23 cellular contexts compared by ENCODE assay signal in the genomic region with DNA sequence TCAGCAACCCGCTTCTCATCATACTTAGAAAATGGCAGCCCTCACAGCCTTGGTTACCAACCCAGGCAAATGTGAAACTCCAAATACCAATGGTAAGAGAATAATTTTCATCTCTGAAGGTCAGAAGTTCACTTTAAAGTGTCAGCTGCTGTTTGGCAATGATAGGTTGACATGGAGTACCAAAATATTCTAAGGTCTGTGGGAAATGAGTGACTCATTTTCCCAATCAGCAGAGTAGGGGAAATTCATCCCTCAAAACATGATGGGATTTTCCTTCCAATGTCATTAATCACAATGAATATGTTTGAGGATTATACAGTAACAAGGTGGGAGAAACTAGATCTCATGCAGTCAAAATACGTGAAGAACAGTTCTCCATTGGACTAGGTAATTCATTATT. TPM values are rescaled to one million over a fixed set of nuclear protein-coding genes. Genes with fewer than 3 reads are reported as not detected.
DNase-seq lines count a peak whose midpoint lies in the region; ATAC-seq, FAIRE-seq and TF ChIP-seq lines count a peak whose summit lies in the region.
"Had no signal": no experiment of that assay in that cellular context is flagged by ENCODE, and none has a peak within 500 bp of the region (broad histone marks: within the 10 kb centered on the region; RNA-seq: fewer than 3 reads in every experiment).

No MANE protein-coding gene starts in this region.

- POLR2A ChIA-PET in A549 (lab: Yijun Ruan, JAX) (no interaction called here), K562 (lab: Yijun Ruan, JAX) (no interaction called here)

- DNase-seq in A549 (ENCODE audit: low read depth in 1 of 2, low spot score in 1 of 2): no peak
- no peak for DNase-seq in HTR-8/SVneo (ENCODE audit: insufficient read length, low spot score)
- DNase-seq in K562 (ENCODE audit: extremely low read depth in 1 of 4, low spot score in 3 of 4): no peak
- peak; percentile 25 to 47 for DNase-seq in foreskin keratinocyte
- DNase-seq in HAP-1 (ENCODE audit: low spot score in 2 of 2): no peak
- DNase-seq: activated CD4-positive, alpha-beta T cell treated with anti-CD3 and anti-CD28 coated beads for 36 hours; activated CD8-positive, alpha-beta memory T cell treated with anti-CD3 and anti-CD28 coated beads, Interleukin-2, amount 50 U/mL, for 48 hours; activated gamma-delta T cell; amniotic stem cell; CD4-positive, CD25-positive, alpha-beta regulatory T cell; H9; NCI-H146; NCI-H2227 treated with DMSO at 0.1 percent for 48 hours; nucleus accumbens; right cardiac atrium; stimulated activated naive CD8-positive, alpha-beta T cell treated with anti-CD3 and anti-CD28 coated beads, Interleukin-15, Interleukin-2, amounts not matched to agents 100 U/mL and 50 U/mL, for 24 hours; SW 1271; trophoblast cell had no signal

- BruUV-seq in K562 (replicated peaks; lab: Mats Ljungman, UMichigan): no TSS peak

- no peaks in the 10 kb centered on the region for H4K20me1 ChIP-seq in K562 (replicated peaks; ENCODE audit: control insufficient read depth, insufficient read depth, low read length)

- no peaks in the 10 kb centered on the region for H3K79me2 ChIP-seq in K562 (ENCODE audit: control insufficient read depth, insufficient read depth, low read length)

- no peak overlapping the region for H2AFZ ChIP-seq in K562 (ENCODE audit: low read depth, low read length)

- intact Hi-C loops in K562 (cut with micrococcal nuclease): no loop called here

- no peak for TF ChIP-seq RAD21 in A549 (conservative IDR thresholded peaks at IDR 0.05 in 1 of 2, IDR thresholded peaks at IDR 0.05 in 1 of 2)
- TF ChIP-seq RAD21 in K562 (CRISPR knock-in tag; conservative IDR thresholded peaks at IDR 0.05 in 1 of 2, IDR thresholded peaks at IDR 0.05 in 1 of 2): no peak

- no peak overlapping the region for H3K9ac ChIP-seq in K562 (ENCODE audit: insufficient read depth in 1 of 2, low read depth in 2 of 2, low read length in 2 of 2)

- H3K4me1 ChIP-seq in A549: peaks cover 16% of the 10 kb centered on the region
- no peaks in the 10 kb centered on the region; a peak in 1 of 5 replicates for H3K4me1 ChIP-seq in K562 (replicated peaks in 1 of 2; ENCODE audit: control insufficient read depth in 2 of 2, insufficient read depth in 2 of 2, low read length in 2 of 2)
- H3K4me1 ChIP-seq in foreskin keratinocyte: peaks cover 11% of the 10 kb centered on the region
- H3K4me1 ChIP-seq in HAP-1: no peaks in the 10 kb centered on the region

- WGBS in A549 (ENCODE audit: missing lambda C conversion rate): 82% methylated on average over 2 of the region's 2 CpGs
- 39% methylated on average over 2 of the region's 2 CpGs for WGBS in K562 (ENCODE audit: insufficient coverage, low coverage, missing lambda C conversion rate)

- peak overlapping the region in 1 of 2 experiments; percentile 6; a peak in 1 of 6 replicates for H3K27ac ChIP-seq in A549
- H3K27ac ChIP-seq in K562 (ENCODE audit: extremely low read depth, low read depth, low read length): no peak overlapping the region
- peak overlapping the region; percentile 36 for H3K27ac ChIP-seq in foreskin keratinocyte
- H3K27ac ChIP-seq: RWPE1 had no signal

- H3K27me3 ChIP-seq in K562 (ENCODE audit: control insufficient read depth in 2 of 2, insufficient read depth in 2 of 2, low read length in 2 of 2): no peaks in the 10 kb centered on the region
- H3K27me3 ChIP-seq in foreskin keratinocyte: no peaks in the 10 kb centered on the region
- H3K27me3 ChIP-seq in HAP-1 (ENCODE audit: low read depth): no peaks in the 10 kb centered on the region

- TF ChIP-seq POLR2A in A549 (IDR thresholded peaks at IDR 0.05; ENCODE audit: low read length) (no peak), K562 (conservative IDR thresholded peaks at IDR 0.05) (no peak)

- H3K36me3 ChIP-seq in K562 (ENCODE audit: control insufficient read depth, insufficient read depth, low read length): no peaks in the 10 kb centered on the region
- no peaks in the 10 kb centered on the region for H3K36me3 ChIP-seq in HAP-1 (replicated peaks)

- H3K9me3 ChIP-seq in A549 (0 out of 3 replicates have a peak, but pooled peaks cover 1% of the 10 kb centered on the region), K562 (replicated peaks; ENCODE audit: control insufficient read depth, insufficient read depth, low read depth, low read length) (no peaks in the 10 kb centered on the region), HAP-1 (no peaks in the 10 kb centered on the region)

- H3K4me3 ChIP-seq in A549: no peak overlapping the region
- H3K4me3 ChIP-seq in K562: no peak overlapping the region
- no peak overlapping the region for H3K4me3 ChIP-seq in HAP-1

- in situ Hi-C loops in K562 (cut with MboI): no loop called here
- in situ Hi-C loops in HAP-1 (cut with MboI; ENCODE audit: low sequenced_read_pairs): no loop called here

- no peak for ATAC-seq in A549
- no peak for ATAC-seq in K562
- ATAC-seq in foreskin keratinocyte: no peak
- ATAC-seq in GM18498 (IDR thresholded peaks at IDR 0.05; ENCODE audit: unreplicated experiment): no peak
- ATAC-seq in GM18868 (IDR thresholded peaks at IDR 0.05; ENCODE audit: unreplicated experiment): no peak
- ATAC-seq in GM19328 (IDR thresholded peaks at IDR 0.05; ENCODE audit: unreplicated experiment): no peak
- ATAC-seq: activated CD4-positive, alpha-beta T cell treated with anti-CD3 and anti-CD28 coated beads for 36 hours; right cardiac atrium; stimulated activated naive CD8-positive, alpha-beta T cell treated with anti-CD3 and anti-CD28 coated beads, Interleukin-15, Interleukin-2, amounts not matched to agents 100 U/mL and 50 U/mL, for 24 hours had no signal

- TF ChIP-seq CTCF in A549 (IDR thresholded peaks at IDR 0.05) (no peak), K562 (IDR thresholded peaks at IDR 0.05 in 2 of 3, conservative IDR thresholded peaks at IDR 0.05 in 1 of 3; ENCODE audit: insufficient read depth in 2 of 3, low read depth in 1 of 3, low read length in 3 of 3) (no peak), foreskin keratinocyte (conservative IDR thresholded peaks at IDR 0.05) (no peak)

- no peaks in the 10 kb centered on the region for H3K9me1 ChIP-seq in K562 (ENCODE audit: control insufficient read depth, insufficient read depth, low read length)

- no peak for TF ChIP-seq EP300 in A549 (IDR thresholded peaks at IDR 0.05)
- no peak for TF ChIP-seq EP300 in K562 (IDR thresholded peaks at IDR 0.05; ENCODE audit: low read length)

- H3K4me2 ChIP-seq in A549 (no peak overlapping the region), K562 (ENCODE audit: insufficient read depth, low read length) (no peak overlapping the region)

- CTCF ChIA-PET in A549 (lab: Yijun Ruan, JAX) (interaction anchor here (1.0 kb wide), 1 partner anchor 47 kb away, joined by 3 read pairs; no protein-coding TSS in a partner anchor), K562 (lab: Yijun Ruan, JAX; ENCODE audit: low intra/inter-chr PET ratio) (no interaction called here)

- FAIRE-seq in A549 (lab: Jason Lieb, UNC) (peak; percentile 80), HTR-8/SVneo (lab: Jason Lieb, UNC) (peak; percentile 13), K562 (lab: Jason Lieb, UNC) (peak; percentile 26)
- FAIRE-seq: GM19239 had no signal

TF ChIP-seq in A549, 52 proteins besides CTCF, POLR2A, EP300 and RAD21 (continues in another document):
- TF ChIP-seq RCOR1 (IDR thresholded peaks at IDR 0.05; ENCODE audit: low read depth, low read length): no peak
- TF ChIP-seq USF2 (IDR thresholded peaks at IDR 0.05): no peak
- TF ChIP-seq CHD2 (IDR thresholded peaks at IDR 0.05; ENCODE audit: low read length, partially characterized antibody): no peak

TF ChIP-seq in K562, 482 proteins besides CTCF, POLR2A, EP300 and RAD21:
- TF ChIP-seq RFX7 (CRISPR knock-in tag; IDR thresholded peaks at IDR 0.05) (no peak), MAX (CRISPR knock-in tag; IDR thresholded peaks at IDR 0.05) (no peak), OTX1 (CRISPR knock-in tag; IDR thresholded peaks at IDR 0.05) (no peak), ZBED1 (IDR thresholded peaks at IDR 0.05) (no peak), ZNF57 (CRISPR knock-in tag; IDR thresholded peaks at IDR 0.05) (no peak), IRF2 (CRISPR knock-in tag; IDR thresholded peaks at IDR 0.05) (no peak), RAD51 (IDR thresholded peaks at IDR 0.05; ENCODE audit: borderline replicate concordance, low read depth) (no peak), MTA3 (IDR thresholded peaks at IDR 0.05; ENCODE audit: borderline replicate concordance) (no peak), ZNF79 (CRISPR knock-in tag; IDR thresholded peaks at IDR 0.05; ENCODE audit: low read depth) (no peak), CREBBP (IDR thresholded peaks at IDR 0.05; ENCODE audit: low read depth, low read length) (no peak), XRCC4 (IDR thresholded peaks at IDR 0.05; ENCODE audit: extremely low read depth, insufficient read depth, insufficient read length) (no peak)

RNA-seq across cellular contexts. Expression of gene ERBIN, which starts 53.2 kb away (rescaled TPM):
- 45.3 and 57.7 TPM in 2 replicates for polyA plus RNA-seq in A549 (2011; rRNA removed)
- 5.9 and 7.3 TPM in 2 replicates for polyA plus RNA-seq in A549 (2012; cell fraction: cytosol; rRNA removed)
- 5.6 and 8.3 TPM in 2 replicates for polyA plus RNA-seq in A549 (2012; cell fraction: nucleus; rRNA removed)
- polyA plus RNA-seq in A549 (2017; fragmentation: RNase III; extraction: RNeasy Plus Mini Kit Qiagen cat#74134 plus additional on column Dnase treatment): 24.3 to 25.6 TPM (median 25.6 TPM) in 3 replicates
- polyA minus RNA-seq in A549 (2011; rRNA and poly(A)+ RNA removed): 36.1 and 57.5 TPM in 2 replicates
- 112 and 233 TPM in 2 replicates for total RNA-seq in K562 (2011; cell fraction: chromatin; rRNA removed; ENCODE audit: low replicate concordance)
- total RNA-seq in K562 (2011; cell fraction: nucleolus; rRNA removed): 51.4 and 66.5 TPM in 2 replicates
- 75.7 and 89.3 TPM in 2 replicates for total RNA-seq in K562 (2011; cell fraction: nucleoplasm; rRNA removed)
- 27.9 and 41.7 TPM in 2 replicates for total RNA-seq in K562 (2014; rRNA removed)
- 62.1 and 80.5 TPM in 2 replicates for total RNA-seq in K562 (2014; rRNA removed; fragmentation: Illumina TruSeq; extraction: Trizol)
- 66.1 and 72.8 TPM in 2 replicates for total RNA-seq in K562 (2015; rRNA removed; fragmentation: Illumina TruSeq; extraction: Trizol)
- 47.5 and 50.8 TPM in 2 replicates for total RNA-seq in K562 (2021)
- polyA plus RNA-seq in K562 (2011; rRNA removed): 37.9 and 56.9 TPM in 2 replicates
- polyA plus RNA-seq in K562 (2011; cell fraction: cytosol; rRNA removed): 11.3 and 18.9 TPM in 2 replicates
- 35.7 and 43.4 TPM in 2 replicates for polyA plus RNA-seq in K562 (2011; cell fraction: nucleus; rRNA removed)
- polyA plus RNA-seq in K562 (2012): 21.0 and 29.0 TPM in 2 replicates
- polyA plus RNA-seq in K562 (2014; fragmentation: Illumina TruSeq; extraction: Trizol): 39.0 and 40.6 TPM in 2 replicates
- polyA plus RNA-seq in K562 (2014; fragmentation: Nextera tagmentation; extraction: Ambion mirVana): 10 to 100 TPM; 11.9 to 12.1 TPM
- 38.6 and 40.4 TPM in 2 replicates for polyA plus RNA-seq in K562 (2014; rRNA removed)
- 120 and 130 TPM in 2 replicates for polyA minus RNA-seq in K562 (2011; rRNA and poly(A)+ RNA removed)
- 29.4 and 46.2 TPM in 2 replicates for polyA minus RNA-seq in K562 (2011; cell fraction: cytosol; rRNA and poly(A)+ RNA removed)
- 102 and 130 TPM in 2 replicates for polyA minus RNA-seq in K562 (2011; cell fraction: nucleus; rRNA and poly(A)+ RNA removed)
- 51.3 and 53.3 TPM in 2 replicates for total RNA-seq in foreskin keratinocyte
- 6.9 and 7.6 TPM in 2 replicates for polyA plus RNA-seq in foreskin keratinocyte

Comparison
In these comparisons a context has a peak if more than half of its experiments do, and no peak if none do; other contexts are left out.
1. DNase-seq: peak in foreskin keratinocyte (2 of 2); none in A549 (0 of 2), HTR-8/SVneo (single experiment), K562 (0 of 4) and HAP-1 (0 of 2).